16 cellular contexts compared by ENCODE assay signal in genomic region chr22:48378673-48379072, GRCh38.
DNase-seq lines count a peak whose midpoint lies in the region; ATAC-seq and TF ChIP-seq lines count a peak whose summit lies in the region.
"Had no signal": no experiment of that assay in that cellular context is flagged by ENCODE, and none has a peak within 500 bp of the region (broad histone marks: within the 10 kb centered on the region; RNA-seq: fewer than 3 reads in every experiment).

No MANE protein-coding gene starts in this region.

- H3K36me3 Mint-ChIP-seq in GM23338 (ENCODE audit: low read depth): no peaks in the 10 kb centered on the region
- H3K36me3 Mint-ChIP-seq: CD8-positive, alpha-beta T cell had no signal

- H3K9me2 ChIP-seq in GM23338 (ENCODE audit: insufficient read depth): no peaks in the 10 kb centered on the region

- H3F3A ChIP-seq in GM23338 (replicated peaks; ENCODE audit: low read depth): no peaks in the 10 kb centered on the region

- H3K4me1 ChIP-seq in RWPE2 (ENCODE audit: insufficient read depth, poor library complexity, severe bottlenecking) (no peaks in the 10 kb centered on the region), sigmoid colon (no peaks in the 10 kb centered on the region), GM23338 (ENCODE audit: insufficient read depth) (no peaks in the 10 kb centered on the region)

- no peaks in the 10 kb centered on the region for H3K36me3 ChIP-seq in RWPE2 (ENCODE audit: low read depth)
- H3K36me3 ChIP-seq in sigmoid colon: no peaks in the 10 kb centered on the region
- H3K36me3 ChIP-seq in GM23338 (ENCODE audit: insufficient read depth): no peaks in the 10 kb centered on the region
- H3K36me3 ChIP-seq: BLaER1 treated with 17β-estradiol and CSF1 and Interleukin-3, amounts not matched to agents 10 nM and 100 nM had no signal

- in situ Hi-C loops in G401 (cut with HindIII; ENCODE audit: low sequenced_read_pairs): no loop called here

- H3K79me2 ChIP-seq in GM23338 (replicated peaks; ENCODE audit: insufficient read depth): no peaks in the 10 kb centered on the region

- TF ChIP-seq EP300 in sigmoid colon (IDR thresholded peaks at IDR 0.05): no peak

- no peak overlapping the region for H3K27ac Mint-ChIP-seq in GM23338
- H3K27ac Mint-ChIP-seq: B cell; CD8-positive, alpha-beta T cell had no signal

- WGBS in sigmoid colon, 2 donors: 84 to 93% methylated on average over 6 of the region's 6 CpGs

- H3K4me1 Mint-ChIP-seq in GM23338: peaks cover 21% of the 10 kb centered on the region
- H3K4me1 Mint-ChIP-seq: B cell had no signal

- peaks cover 6% of the 10 kb centered on the region for H3K27me3 Mint-ChIP-seq in GM23338 (ENCODE audit: insufficient read depth, low read depth, poor library complexity)

- no peaks in the 10 kb centered on the region for H4K20me1 ChIP-seq in GM23338 (replicated peaks; ENCODE audit: insufficient read depth)
- H4K20me1 ChIP-seq: BLaER1 treated with 17β-estradiol and CSF1 and Interleukin-3, amounts not matched to agents 10 nM and 100 nM had no signal

- H3K9me3 Mint-ChIP-seq in GM23338: 0 out of 3 replicates have a peak, but pooled peaks cover 3% of the 10 kb centered on the region
- H3K9me3 Mint-ChIP-seq: H9 had no signal

- TF ChIP-seq CTCF in RWPE2 (IDR thresholded peaks at IDR 0.05; ENCODE audit: poor library complexity, severe bottlenecking) (no peak), coronary artery (IDR thresholded peaks at IDR 0.05) (no peak), sigmoid colon (IDR thresholded peaks at IDR 0.05) (no peak), GM23338 (conservative IDR thresholded peaks at IDR 0.05; ENCODE audit: low read depth in 2 of 2) (no peak)

- no peak overlapping the region for H3K4me3 Mint-ChIP-seq in GM23338
- H3K4me3 Mint-ChIP-seq: B cell; CD8-positive, alpha-beta T cell; H9 had no signal

- no peak for ATAC-seq in RWPE2 (ENCODE audit: low read depth)
- ATAC-seq in left lobe of liver: no peak
- no peak for ATAC-seq in GM23338
- ATAC-seq: CD8-positive, alpha-beta T cell had no signal

- H3K4me3 ChIP-seq in RWPE2 (ENCODE audit: severe bottlenecking) (no peak overlapping the region), coronary artery (no peak overlapping the region), sigmoid colon (no peak overlapping the region), GM23338 (no peak overlapping the region)
- H3K4me3 ChIP-seq: BLaER1 treated with 17β-estradiol and CSF1 and Interleukin-3, amounts not matched to agents 10 nM and 100 nM had no signal

- no peaks in the 10 kb centered on the region for H3K9me3 ChIP-seq in RWPE2 (ENCODE audit: severe bottlenecking)
- no peaks in the 10 kb centered on the region for H3K9me3 ChIP-seq in sigmoid colon

- no peak overlapping the region for H2AFZ ChIP-seq in GM23338

- H3K27me3 ChIP-seq in RWPE2 (ENCODE audit: insufficient read depth, poor library complexity, severe bottlenecking) (no peaks in the 10 kb centered on the region), sigmoid colon (peaks cover 0 to 13% (median 0%) of the 10 kb centered on the region in 3 donors), GM23338 (ENCODE audit: insufficient read depth) (no peaks in the 10 kb centered on the region)
- H3K27me3 ChIP-seq: BLaER1 treated with 17β-estradiol and CSF1 and Interleukin-3, amounts not matched to agents 10 nM and 100 nM had no signal

- DNase-seq in RWPE2 (ENCODE audit: low spot score): peak; percentile 30
- DNase-seq in coronary artery (ENCODE audit: low spot score): peak; percentile 26
- DNase-seq in left lobe of liver (ENCODE audit: low spot score): peak; percentile 27
- peak; percentile 41 for DNase-seq in sigmoid colon
- no peak for DNase-seq in G401 (ENCODE audit: low spot score)
- DNase-seq in GM23338 (ENCODE audit: low spot score): no peak
- DNase-seq in stimulated activated CD4-positive, alpha-beta T cell treated with anti-CD3 and anti-CD28 coated beads, Interleukin-15, amount 100 ng/mL, for 24 hours: no peak
- DNase-seq: Calu3, DMS53, DND-41, EL, GOT3, H9 had no signal

- intact Hi-C loops in sigmoid colon (cut with DNase I): no loop called here

- H3K4me2 ChIP-seq in GM23338: no peak overlapping the region

- H3K27ac ChIP-seq in RWPE2 (ENCODE audit: poor library complexity, severe bottlenecking): no peak overlapping the region
- no peak overlapping the region for H3K27ac ChIP-seq in coronary artery
- no peak overlapping the region for H3K27ac ChIP-seq in sigmoid colon
- H3K27ac ChIP-seq in GM23338 (ENCODE audit: low read depth): no peak overlapping the region
- H3K27ac ChIP-seq: BLaER1 treated with 17β-estradiol and CSF1 and Interleukin-3, amounts not matched to agents 10 nM and 100 nM had no signal

- no peak for TF ChIP-seq POLR2A in sigmoid colon (IDR thresholded peaks at IDR 0.05)

TF ChIP-seq in GM23338, 12 proteins besides CTCF, POLR2A, EP300 and RAD21 (continues in another document):
- TF ChIP-seq ZNF114 (CRISPR knock-in tag; IDR thresholded peaks at IDR 0.05) (no peak), STAT1 (IDR thresholded peaks at IDR 0.05; ENCODE audit: unreplicated experiment) (no peak), REST (IDR thresholded peaks at IDR 0.05; ENCODE audit: unreplicated experiment) (no peak), EZH2phosphoT487 (IDR thresholded peaks at IDR 0.05; ENCODE audit: unreplicated experiment) (no peak), ETS1 (IDR thresholded peaks at IDR 0.05) (no peak), NANOG (IDR thresholded peaks at IDR 0.05; ENCODE audit: borderline replicate concordance) (no peak), CREB1 (CRISPR knock-in tag; IDR thresholded peaks at IDR 0.05; ENCODE audit: low read depth) (no peak)

Comparison
In these comparisons a context has a peak if more than half of its experiments do, and no peak if none do; other contexts are left out.
1. DNase-seq: peak in RWPE2 (single experiment), coronary artery (single experiment), left lobe of liver (single experiment) and sigmoid colon (single experiment); none in G401 (single experiment), GM23338 (single experiment) and stimulated activated CD4-positive, alpha-beta T cell treated with anti-CD3 and anti-CD28 coated beads, Interleukin-15, amount 100 ng/mL, for 24 hours (single experiment).